In genomic region chr22:42645341-42645937, GRCh38 we compare ENCODE assay signal across 10 cellular contexts. TPM values are rescaled to one million over a fixed set of nuclear protein-coding genes. Genes with fewer than 3 reads are reported as not detected.
DNase-seq lines count a peak whose midpoint lies in the region; ATAC-seq and TF ChIP-seq lines count a peak whose summit lies in the region.
"Had no signal": no experiment of that assay in that cellular context is flagged by ENCODE, and none has a peak within 500 bp of the region (broad histone marks: within the 10 kb centered on the region; RNA-seq: fewer than 3 reads in every experiment).

No MANE protein-coding gene starts in this region.

- H3K27ac ChIP-seq in angular gyrus (ENCODE audit: low read depth, low read length) (peak overlapping the region; percentile 56), right atrium auricular region (peak overlapping the region; percentile 96 to 99), sigmoid colon (peak overlapping the region; percentile 95 to 98 (median 96))

- H3K4me3 ChIP-seq in Caco-2 (ENCODE audit: low read depth, low read length) (no peak overlapping the region), right atrium auricular region (peak overlapping the region; percentile 38), sigmoid colon (peak overlapping the region; percentile 2 to 34 (median 26)), BE2C (ENCODE audit: low read depth, low read length) (no peak overlapping the region)

- no peak for TF ChIP-seq CTCF in Caco-2 (IDR thresholded peaks at IDR 0.05; ENCODE audit: insufficient read depth in 1 of 2, low read depth in 1 of 2, low read length in 1 of 2, severe bottlenecking in 1 of 2, unreplicated experiment in 1 of 2)
- TF ChIP-seq CTCF in right atrium auricular region (IDR thresholded peaks at IDR 0.05) = no peak
- TF ChIP-seq CTCF in sigmoid colon (IDR thresholded peaks at IDR 0.05) = no peak
- no peak for TF ChIP-seq CTCF in BE2C (IDR thresholded peaks at IDR 0.05; ENCODE audit: low read depth, low read length)

- H3K9me3 ChIP-seq in Caco-2 = no peaks in the 10 kb centered on the region
- no peaks in the 10 kb centered on the region for H3K9me3 ChIP-seq in right atrium auricular region
- H3K9me3 ChIP-seq in sigmoid colon = no peaks in the 10 kb centered on the region
- H3K9me3 ChIP-seq in BE2C = no peaks in the 10 kb centered on the region

- WGBS in sigmoid colon, 2 donors = 40 to 62% methylated on average over 19 of the region's 19 CpGs

- intact Hi-C loops in Caco-2 (cut with micrococcal nuclease; ENCODE audit: unreplicated experiment) (no loop called here), sigmoid colon (cut with DNase I) (loop anchor here (2.0 to 10.0 kb wide), 4 partner anchors 25 to 542 kb away; partner anchors contain the start of genes ARFGAP3, PACSIN2 and TTLL12)

- H3K36me3 ChIP-seq in Caco-2 (ENCODE audit: control insufficient read depth, insufficient read depth, low read length) = no peaks in the 10 kb centered on the region
- no peaks in the 10 kb centered on the region for H3K36me3 ChIP-seq in right atrium auricular region
- no peaks in the 10 kb centered on the region for H3K36me3 ChIP-seq in sigmoid colon
- peaks cover 3% of the 10 kb centered on the region; the same call in 1 of the 2 replicates for H3K36me3 ChIP-seq in BE2C

- H3K27me3 Mint-ChIP-seq in Caco-2 (ENCODE audit: insufficient read depth, unreplicated experiment) = no peaks in the 10 kb centered on the region
- no peaks in the 10 kb centered on the region for H3K27me3 Mint-ChIP-seq in activated CD8-positive, alpha-beta memory T cell treated with anti-CD3 and anti-CD28 coated beads, Interleukin-2, amount 10 ng/mL, durations not matched to agents 7 days and 5 days

- TF ChIP-seq EP300 in sigmoid colon (IDR thresholded peaks at IDR 0.05) = no peak

- H3K36me3 Mint-ChIP-seq in Caco-2 (ENCODE audit: insufficient read depth, unreplicated experiment) = peaks cover 11% of the 10 kb centered on the region
- peaks cover 2% of the 10 kb centered on the region for H3K36me3 Mint-ChIP-seq in activated CD8-positive, alpha-beta memory T cell treated with anti-CD3 and anti-CD28 coated beads, Interleukin-2, amount 10 ng/mL, durations not matched to agents 7 days and 5 days

- H3K9me3 Mint-ChIP-seq in Caco-2 (ENCODE audit: unreplicated experiment) = no peaks in the 10 kb centered on the region
- no peaks in the 10 kb centered on the region for H3K9me3 Mint-ChIP-seq in activated CD8-positive, alpha-beta memory T cell treated with anti-CD3 and anti-CD28 coated beads, Interleukin-2, amount 10 ng/mL, durations not matched to agents 7 days and 5 days (ENCODE audit: low read depth)

- H3K27ac Mint-ChIP-seq in Caco-2 (ENCODE audit: unreplicated experiment) = peak overlapping the region; percentile 42
- no peak overlapping the region for H3K27ac Mint-ChIP-seq in activated CD8-positive, alpha-beta memory T cell treated with anti-CD3 and anti-CD28 coated beads, Interleukin-2, amount 10 ng/mL, durations not matched to agents 7 days and 5 days

- H3K27me3 ChIP-seq in Caco-2 (replicated peaks; ENCODE audit: control insufficient read depth, insufficient read depth, low read length) = no peaks in the 10 kb centered on the region
- no peaks in the 10 kb centered on the region for H3K27me3 ChIP-seq in right atrium auricular region
- H3K27me3 ChIP-seq in sigmoid colon = no peaks in the 10 kb centered on the region
- H3K27me3 ChIP-seq in BE2C = no peaks in the 10 kb centered on the region

- no TSS peak for BruUV-seq in Caco-2 (replicated peaks; lab: Mats Ljungman, UMichigan)

- TF ChIP-seq POLR2A in sigmoid colon (IDR thresholded peaks at IDR 0.05) = no peak

- H3K4me1 ChIP-seq in Caco-2 (peaks cover 8% of the 10 kb centered on the region; the same call in 1 of the 2 replicates), right atrium auricular region (peaks cover 0 to 79% of the 10 kb centered on the region in 2 donors), sigmoid colon (peaks cover 0 to 78% (median 68%) of the 10 kb centered on the region in 4 donors), BE2C (peaks cover 14% of the 10 kb centered on the region)

- DNase-seq in Caco-2 (no peak), right atrium auricular region (ENCODE audit: low spot score) (peak; percentile 65), sigmoid colon (no peak), BE2C (no peak), SHP77 (lab: John Stamatoyannopoulos, UW) (no peak)
- no peak for DNase-seq in activated CD8-positive, alpha-beta memory T cell treated with anti-CD3 and anti-CD28 coated beads, Interleukin-2, amount 10 ng/mL, durations not matched to agents 7 days and 5 days
- DNase-seq: DMS79 treated with DMSO at 0.1 percent for 48 hours, retina had no signal

- ATAC-seq in GM21576 (IDR thresholded peaks at IDR 0.05; ENCODE audit: unreplicated experiment) = no peak
- no peak for ATAC-seq in activated CD8-positive, alpha-beta memory T cell treated with anti-CD3 and anti-CD28 coated beads, Interleukin-2, amount 10 ng/mL, durations not matched to agents 7 days and 5 days

- CTCF ChIA-PET in Caco-2 (lab: Charles Lee) = no interaction called here
- CTCF ChIA-PET in activated CD8-positive, alpha-beta memory T cell treated with anti-CD3 and anti-CD28 coated beads, Interleukin-2, amount 10 ng/mL, durations not matched to agents 7 days and 5 days (lab: Charles Lee) = no interaction called here

- peaks cover 20% of the 10 kb centered on the region for H3K4me1 Mint-ChIP-seq in Caco-2 (ENCODE audit: low read depth, unreplicated experiment)
- peaks cover 16% of the 10 kb centered on the region for H3K4me1 Mint-ChIP-seq in activated CD8-positive, alpha-beta memory T cell treated with anti-CD3 and anti-CD28 coated beads, Interleukin-2, amount 10 ng/mL, durations not matched to agents 7 days and 5 days

- H3K4me3 Mint-ChIP-seq in Caco-2 (ENCODE audit: unreplicated experiment) = no peak overlapping the region
- no peak overlapping the region for H3K4me3 Mint-ChIP-seq in activated CD8-positive, alpha-beta memory T cell treated with anti-CD3 and anti-CD28 coated beads, Interleukin-2, amount 10 ng/mL, durations not matched to agents 7 days and 5 days

- POLR2A ChIA-PET in Caco-2 (lab: Charles Lee) = no interaction called here

RNA-seq across cellular contexts. Expression of gene CYB5R3, which starts 3.8 kb away (rescaled TPM):
- total RNA-seq in Caco-2 (2022) (120 and 130 TPM in 2 replicates), right atrium auricular region (100 to 1,000 TPM; 265 to 288 TPM), sigmoid colon (100 to 1,000 TPM in 2 of 4 donors, 10 to 100 TPM in 2; 71.5 to 156 (median 88.6) TPM)
- 100 to 1,000 TPM in 1 of 3 donors, 10 to 100 TPM in 2; 44.9 to 158 (median 78.7) TPM for polyA plus RNA-seq in sigmoid colon
- polyA plus RNA-seq in BE2C (2012; ENCODE audit: insufficient read depth, insufficient read length, low read depth) = 287 TPM
- 10 to 100 TPM; 66.2 to 66.8 TPM for total RNA-seq in activated CD8-positive, alpha-beta memory T cell treated with anti-CD3 and anti-CD28 coated beads, Interleukin-2, amount 10 ng/mL, durations not matched to agents 7 days and 5 days

RNA-seq across cellular contexts. Expression of gene ATP5MGL, which starts 5.0 kb away (rescaled TPM):
- total RNA-seq in Caco-2 (2022) (0.79 and 0.97 TPM in 2 replicates), right atrium auricular region (not detected), sigmoid colon (under 1 TPM in 1 of 4 donors, not detected in 3; 0.66 TPM)
- under 1 TPM in 1 of 3 donors, not detected in 2; 0.25 TPM for polyA plus RNA-seq in sigmoid colon
- polyA plus RNA-seq in BE2C (2012; ENCODE audit: insufficient read depth, insufficient read length, low read depth) = not detected
- total RNA-seq in activated CD8-positive, alpha-beta memory T cell treated with anti-CD3 and anti-CD28 coated beads, Interleukin-2, amount 10 ng/mL, durations not matched to agents 7 days and 5 days = 1 to 10 TPM in 1 of 2 experiments, under 1 TPM in 1; 0.68 to 1.0 TPM

RNA-seq across cellular contexts. Expression of gene POLDIP3, which starts 30.8 kb away (rescaled TPM):
- total RNA-seq in Caco-2 (2022) (70.0 and 70.8 TPM in 2 replicates), right atrium auricular region (10 to 100 TPM; 20.2 to 29.5 TPM), sigmoid colon (10 to 100 TPM; 30.2 to 41.4 (median 34.5) TPM)
- polyA plus RNA-seq in sigmoid colon = 10 to 100 TPM; 25.8 to 45.9 (median 29.6) TPM
- polyA plus RNA-seq in BE2C (2012; ENCODE audit: insufficient read depth, insufficient read length, low read depth) = 147 TPM
- 10 to 100 TPM; 81.8 to 82.7 TPM for total RNA-seq in activated CD8-positive, alpha-beta memory T cell treated with anti-CD3 and anti-CD28 coated beads, Interleukin-2, amount 10 ng/mL, durations not matched to agents 7 days and 5 days

Comparison
In these comparisons a context has a peak if more than half of its experiments do, and no peak if none do; other contexts are left out.
1. H3K4me3 ChIP-seq: peak in right atrium auricular region (2 of 2) and sigmoid colon (4 of 4); none in Caco-2 (single experiment) and BE2C (single experiment).
2. Peak in every context shown above with its lines, with median percentiles within 50 percentile points of each other: H3K27ac ChIP-seq.